11 cellular contexts compared by ENCODE assay signal in the genomic region with DNA sequence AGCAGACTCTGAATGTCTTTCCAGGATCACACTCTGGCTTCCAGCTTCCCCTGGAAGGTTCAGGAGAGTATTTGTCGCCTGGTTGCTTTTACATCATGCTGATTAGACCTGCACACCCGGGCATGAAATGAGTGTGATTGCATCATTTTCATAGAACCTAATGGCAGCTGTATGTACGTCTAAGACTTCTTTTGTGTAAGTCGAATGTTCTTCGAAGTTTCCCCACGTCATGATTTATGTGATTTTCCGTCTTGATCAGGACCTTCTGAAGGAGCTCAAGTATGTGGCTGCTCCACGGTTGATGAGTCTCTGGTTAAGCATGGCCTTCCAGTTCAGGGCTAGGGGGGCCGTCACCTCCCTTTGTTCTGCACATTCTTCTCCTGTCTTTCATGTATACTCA. TPM values are rescaled to one million over a fixed set of nuclear protein-coding genes. Genes with fewer than 3 reads are reported as not detected.
DNase-seq lines count a peak whose midpoint lies in the region; ATAC-seq lines count a peak whose summit lies in the region.
"Had no signal": no experiment of that assay in that cellular context is flagged by ENCODE, and none has a peak within 500 bp of the region (broad histone marks: within the 10 kb centered on the region; RNA-seq: fewer than 3 reads in every experiment).

No MANE protein-coding gene starts in this region.

- H3K27ac Mint-ChIP-seq in activated CD4-positive, alpha-beta T cell treated with anti-CD3 and anti-CD28 coated beads, Interleukin-2, amount 10 ng/mL, durations not matched to agents 24 days and 14 days, result peak overlapping the region; percentile 78
- no peak overlapping the region for H3K27ac Mint-ChIP-seq in activated CD4-positive, alpha-beta T cell treated with anti-CD3 and anti-CD28 coated beads, Interleukin-2, amount 10 ng/mL, durations not matched to agents 7 days and 5 days
- H3K27ac Mint-ChIP-seq in T-cell, result peak overlapping the region; percentile 13 to 21

- no peaks in the 10 kb centered on the region for H3K27me3 Mint-ChIP-seq in activated CD4-positive, alpha-beta T cell treated with anti-CD3 and anti-CD28 coated beads, Interleukin-2, amount 10 ng/mL, durations not matched to agents 24 days and 14 days
- no peaks in the 10 kb centered on the region for H3K27me3 Mint-ChIP-seq in activated CD4-positive, alpha-beta T cell treated with anti-CD3 and anti-CD28 coated beads, Interleukin-2, amount 10 ng/mL, durations not matched to agents 7 days and 5 days
- H3K27me3 Mint-ChIP-seq in T-cell, result no peaks in the 10 kb centered on the region

- no peak overlapping the region for H3K4me3 ChIP-seq in skeletal muscle cell (ENCODE audit: low read depth, low read length)
- H3K4me3 ChIP-seq: A549, uterus had no signal

- POLR2A ChIA-PET in activated CD4-positive, alpha-beta T cell treated with anti-CD3 and anti-CD28 coated beads, Interleukin-2, amount 10 ng/mL, durations not matched to agents 7 days and 5 days (lab: Charles Lee), result interaction anchor here (0.6 kb wide), 1 partner anchor 77 kb away, joined by 3 read pairs; no protein-coding TSS in a partner anchor
- POLR2A ChIA-PET in T-cell (lab: Charles Lee), result interaction anchor here (0.5 to 2.6 kb wide), 4 partner anchors 12 to 95 kb away, joined by 3 to 6 read pairs (median 4); no protein-coding TSS in a partner anchor

- H3K36me3 Mint-ChIP-seq in activated CD4-positive, alpha-beta T cell treated with anti-CD3 and anti-CD28 coated beads, Interleukin-2, amount 10 ng/mL, durations not matched to agents 24 days and 14 days (ENCODE audit: low read depth), result peaks cover 39% of the 10 kb centered on the region
- peaks cover 23% of the 10 kb centered on the region for H3K36me3 Mint-ChIP-seq in activated CD4-positive, alpha-beta T cell treated with anti-CD3 and anti-CD28 coated beads, Interleukin-2, amount 10 ng/mL, durations not matched to agents 7 days and 5 days (ENCODE audit: low read depth)
- peaks cover 25% of the 10 kb centered on the region for H3K36me3 Mint-ChIP-seq in T-cell

- peaks cover 50% of the 10 kb centered on the region for H3K4me1 Mint-ChIP-seq in activated CD4-positive, alpha-beta T cell treated with anti-CD3 and anti-CD28 coated beads, Interleukin-2, amount 10 ng/mL, durations not matched to agents 24 days and 14 days
- peaks cover 51% of the 10 kb centered on the region for H3K4me1 Mint-ChIP-seq in activated CD4-positive, alpha-beta T cell treated with anti-CD3 and anti-CD28 coated beads, Interleukin-2, amount 10 ng/mL, durations not matched to agents 7 days and 5 days
- H3K4me1 Mint-ChIP-seq in T-cell, result peaks cover 81 to 84% (median 82%) of the 10 kb centered on the region in 3 donors

- DNase-seq in activated CD4-positive, alpha-beta T cell treated with anti-CD3 and anti-CD28 coated beads, Interleukin-2, amount 10 ng/mL, durations not matched to agents 24 days and 14 days, result no peak
- DNase-seq in activated CD4-positive, alpha-beta T cell treated with anti-CD3 and anti-CD28 coated beads, Interleukin-2, amount 10 ng/mL, durations not matched to agents 7 days and 5 days, result no peak
- DNase-seq in T-cell, result no peak
- DNase-seq in fibroblast of gingiva (ENCODE audit: low read depth), result peak; percentile 17
- peak; percentile 16 for DNase-seq in skeletal muscle cell (ENCODE audit: low read depth)
- DNase-seq in NCI-H1417 (lab: John Stamatoyannopoulos, UW), result no peak
- DNase-seq: NCI-H1092 treated with DMSO at 0.1 percent for 48 hours, uterus had no signal

- H3K9me3 Mint-ChIP-seq in activated CD4-positive, alpha-beta T cell treated with anti-CD3 and anti-CD28 coated beads, Interleukin-2, amount 10 ng/mL, durations not matched to agents 24 days and 14 days, result no peaks in the 10 kb centered on the region
- H3K9me3 Mint-ChIP-seq in activated CD4-positive, alpha-beta T cell treated with anti-CD3 and anti-CD28 coated beads, Interleukin-2, amount 10 ng/mL, durations not matched to agents 7 days and 5 days, result no peaks in the 10 kb centered on the region
- H3K9me3 Mint-ChIP-seq in T-cell, result no peaks in the 10 kb centered on the region

- CTCF ChIA-PET in activated CD4-positive, alpha-beta T cell treated with anti-CD3 and anti-CD28 coated beads, Interleukin-2, amount 10 ng/mL, durations not matched to agents 7 days and 5 days (lab: Charles Lee), result interaction anchor here (1.9 to 3.7 kb wide), 2 partner anchors 28 to 95 kb away, joined by 4 to 12 read pairs; partner anchors contain the start of gene LIMK1
- CTCF ChIA-PET in T-cell (lab: Charles Lee), result interaction anchor here (1.2 to 1.9 kb wide), 2 partner anchors 28 kb away, joined by 3 to 6 read pairs; no protein-coding TSS in a partner anchor

- no peak for ATAC-seq in T-cell (replicated peaks in 1 of 4)
- no peak for ATAC-seq in GM19023 (IDR thresholded peaks at IDR 0.05; ENCODE audit: unreplicated experiment)
- no peak for ATAC-seq in GM18909 (IDR thresholded peaks at IDR 0.05; ENCODE audit: poor library complexity, unreplicated experiment)
- ATAC-seq: A549 had no signal

- intact Hi-C loops in activated CD4-positive, alpha-beta T cell treated with anti-CD3 and anti-CD28 coated beads, Interleukin-2, amount 10 ng/mL, durations not matched to agents 24 days and 14 days (cut with micrococcal nuclease), result no loop called here

- H3K4me3 Mint-ChIP-seq in activated CD4-positive, alpha-beta T cell treated with anti-CD3 and anti-CD28 coated beads, Interleukin-2, amount 10 ng/mL, durations not matched to agents 24 days and 14 days, result peak overlapping the region; percentile 57
- no peak overlapping the region for H3K4me3 Mint-ChIP-seq in activated CD4-positive, alpha-beta T cell treated with anti-CD3 and anti-CD28 coated beads, Interleukin-2, amount 10 ng/mL, durations not matched to agents 7 days and 5 days
- peak overlapping the region; percentile 1 to 85 (median 58) for H3K4me3 Mint-ChIP-seq in T-cell

RNA-seq across cellular contexts. Expression of gene EIF4H, which starts 4.5 kb away (rescaled TPM):
- total RNA-seq in activated CD4-positive, alpha-beta T cell treated with anti-CD3 and anti-CD28 coated beads, Interleukin-2, amount 10 ng/mL, durations not matched to agents 24 days and 14 days, result 384 and 389 TPM in 2 replicates
- 100 to 1,000 TPM; 240 to 264 TPM for total RNA-seq in activated CD4-positive, alpha-beta T cell treated with anti-CD3 and anti-CD28 coated beads, Interleukin-2, amount 10 ng/mL, durations not matched to agents 7 days and 5 days
- total RNA-seq in T-cell, result 100 to 1,000 TPM; 174 to 258 (median 186) TPM

RNA-seq across cellular contexts. Expression of gene LAT2, which starts 31.2 kb away (rescaled TPM):
- total RNA-seq in activated CD4-positive, alpha-beta T cell treated with anti-CD3 and anti-CD28 coated beads, Interleukin-2, amount 10 ng/mL, durations not matched to agents 24 days and 14 days, result 13.8 and 16.9 TPM in 2 replicates
- 1 to 10 TPM; 8.0 to 8.4 TPM for total RNA-seq in activated CD4-positive, alpha-beta T cell treated with anti-CD3 and anti-CD28 coated beads, Interleukin-2, amount 10 ng/mL, durations not matched to agents 7 days and 5 days
- total RNA-seq in T-cell, result 10 to 100 TPM in 1 of 5 donors, 1 to 10 TPM in 4; 4.1 to 12.3 (median 6.4) TPM

Comparison
In these comparisons a context has a peak if more than half of its experiments do, and no peak if none do; other contexts are left out.
1. DNase-seq: peak in fibroblast of gingiva (single experiment) and skeletal muscle cell (single experiment); none in activated CD4-positive, alpha-beta T cell treated with anti-CD3 and anti-CD28 coated beads, Interleukin-2, amount 10 ng/mL, durations not matched to agents 24 days and 14 days (single experiment), activated CD4-positive, alpha-beta T cell treated with anti-CD3 and anti-CD28 coated beads, Interleukin-2, amount 10 ng/mL, durations not matched to agents 7 days and 5 days (single experiment), T-cell (0 of 34) and NCI-H1417 (0 of 3).